ENCODE assay signal across 20 cellular contexts in genomic region chr7:93013471-93014061, GRCh38.
"Had no signal": no experiment of that assay in that cellular context is flagged by ENCODE, and none has a peak within 500 bp of the region (broad histone marks: within the 10 kb centered on the region; RNA-seq: fewer than 3 reads in every experiment).

No MANE protein-coding gene starts in this region.

- H3K9me3 ChIP-seq: lower lobe of right lung, tibial nerve had no signal

- DNase-seq: activated CD4-positive, alpha-beta T cell treated with anti-CD3 and anti-CD28 coated beads, Interleukin-2, amount 50 U/mL, for 1 hour; activated CD4-positive, CD25-positive, alpha-beta regulatory T cell treated with anti-CD3 and anti-CD28 coated beads, Interleukin-2, amount 50 U/mL, for 72 hours; activated CD8-positive, alpha-beta memory T cell treated with anti-CD3 and anti-CD28 coated beads for 24 hours; activated CD8-positive, alpha-beta memory T cell treated with anti-CD3 and anti-CD28 coated beads, Interleukin-2, amount 50 U/mL, for 48 hours; activated effector memory CD4-positive, alpha-beta T cell treated with anti-CD3 and anti-CD28 coated beads, Interleukin-2, amount 50 U/mL, for 16 hours; activated T-cell treated with anti-CD3 and anti-CD28 coated beads, Interleukin-2, amount 50 U/mL, for 72 hours; effector memory CD4-positive, alpha-beta T cell; foreskin keratinocyte; lower lobe of right lung; midbrain; nephron progenitor cell; nucleus accumbens; posterior cingulate gyrus; retina; stimulated activated CD4-positive, alpha-beta T cell treated with anti-CD3 and anti-CD28 coated beads, Interleukin-2, amount 100 ng/mL, for 24 hours; stimulated activated naive CD4-positive, alpha-beta T cell treated with Interleukin-2 at 50 U/mL for 16 hours; T1000 had no signal

- FAIRE-seq: urothelium cell line had no signal

- H3K4me3 Mint-ChIP-seq: activated naive CD4-positive, alpha-beta T cell treated with anti-CD3 and anti-CD28 coated beads, Interleukin-2, amount 50 U/mL, for 24 hours; activated T-cell treated with anti-CD3 and anti-CD28 coated beads, Interleukin-2, amount 50 U/mL, for 72 hours; nephron progenitor cell had no signal

- H3K4me3 ChIP-seq: lower lobe of right lung, tibial nerve had no signal

- H3K9me3 Mint-ChIP-seq: activated naive CD4-positive, alpha-beta T cell treated with anti-CD3 and anti-CD28 coated beads, Interleukin-2, amount 50 U/mL, for 24 hours; activated T-cell treated with anti-CD3 and anti-CD28 coated beads, Interleukin-2, amount 50 U/mL, for 72 hours; nephron progenitor cell had no signal

- H3K36me3 ChIP-seq: lower lobe of right lung, tibial nerve had no signal

- H3K36me3 Mint-ChIP-seq: activated naive CD4-positive, alpha-beta T cell treated with anti-CD3 and anti-CD28 coated beads, Interleukin-2, amount 50 U/mL, for 24 hours had no signal

- H3K27ac ChIP-seq: foreskin keratinocyte, lower lobe of right lung, tibial nerve had no signal

- H3K27me3 ChIP-seq: foreskin keratinocyte, tibial nerve had no signal

- H3K27ac Mint-ChIP-seq: activated naive CD4-positive, alpha-beta T cell treated with anti-CD3 and anti-CD28 coated beads, Interleukin-2, amount 50 U/mL, for 24 hours; activated T-cell treated with anti-CD3 and anti-CD28 coated beads, Interleukin-2, amount 50 U/mL, for 72 hours; nephron progenitor cell had no signal
